ENCODE assay signal across 15 cellular contexts in genomic region chr6:57177545-57178225, GRCh38. TPM values are rescaled to one million over a fixed set of nuclear protein-coding genes. Genes with fewer than 3 reads are reported as not detected.
DNase-seq lines count a peak whose midpoint lies in the region; ATAC-seq and TF ChIP-seq lines count a peak whose summit lies in the region.
"Had no signal": no experiment of that assay in that cellular context is flagged by ENCODE, and none has a peak within 500 bp of the region (broad histone marks: within the 10 kb centered on the region; RNA-seq: fewer than 3 reads in every experiment).

No MANE protein-coding gene starts in this region.

- TF ChIP-seq CTCF in GM23338 (conservative IDR thresholded peaks at IDR 0.05; ENCODE audit: low read depth in 2 of 2) = no peak
- TF ChIP-seq CTCF in suprapubic skin (IDR thresholded peaks at IDR 0.05) = no peak

- H3K27me3 Mint-ChIP-seq in GM23338 (ENCODE audit: insufficient read depth, low read depth, poor library complexity) = peaks cover 5% of the 10 kb centered on the region
- no peaks in the 10 kb centered on the region for H3K27me3 Mint-ChIP-seq in activated CD4-positive, alpha-beta T cell treated with anti-CD3 and anti-CD28 coated beads, Interleukin-2, amount 10 ng/mL, durations not matched to agents 24 days and 14 days
- H3K27me3 Mint-ChIP-seq: activated B cell treated with CpG ODN at 0.5 μM for 24 hours, naive B cell had no signal

- peaks cover 23% of the 10 kb centered on the region for H3K4me1 ChIP-seq in GM23338 (ENCODE audit: insufficient read depth)
- H3K4me1 ChIP-seq in mucosa of rectum (ENCODE audit: control insufficient read depth in 2 of 2, insufficient read depth in 2 of 2, low read length in 2 of 2) = peaks cover 7 to 11% of the 10 kb centered on the region in 2 donors
- H3K4me1 ChIP-seq in suprapubic skin = peaks cover 10% of the 10 kb centered on the region

- WGBS in suprapubic skin = 70% methylated on average over 11 of the region's 11 CpGs

- intact Hi-C loops in activated CD4-positive, alpha-beta T cell treated with anti-CD3 and anti-CD28 coated beads, Interleukin-2, amount 10 ng/mL, durations not matched to agents 24 days and 14 days (cut with micrococcal nuclease) = no loop called here

- H3K9ac ChIP-seq in mucosa of rectum (ENCODE audit: low read depth in 1 of 2, low read length in 2 of 2) = peak overlapping the region in 1 of 2 donors; percentile 3
- H3K9ac ChIP-seq: SK-N-SH had no signal

- no peaks in the 10 kb centered on the region for H3K9me2 ChIP-seq in GM23338 (ENCODE audit: insufficient read depth)
- H3K9me2 ChIP-seq: SK-N-SH had no signal

- H3K9me3 ChIP-seq in mucosa of rectum (ENCODE audit: control insufficient read depth in 2 of 2, low read length in 2 of 2) = no peaks in the 10 kb centered on the region
- H3K9me3 ChIP-seq in suprapubic skin = no peaks in the 10 kb centered on the region
- H3K9me3 ChIP-seq: SK-N-SH had no signal

- no peak overlapping the region for H3K4me2 ChIP-seq in GM23338
- H3K4me2 ChIP-seq: SK-N-SH had no signal

- H3K36me3 ChIP-seq in GM23338 (ENCODE audit: insufficient read depth) (no peaks in the 10 kb centered on the region), mucosa of rectum (ENCODE audit: control insufficient read depth in 2 of 2, insufficient read depth in 2 of 2, low read length in 2 of 2) (no peaks in the 10 kb centered on the region), suprapubic skin (peaks cover 3% of the 10 kb centered on the region)

- no peak overlapping the region for H3K4me3 Mint-ChIP-seq in GM23338
- no peak overlapping the region for H3K4me3 Mint-ChIP-seq in activated CD4-positive, alpha-beta T cell treated with anti-CD3 and anti-CD28 coated beads, Interleukin-2, amount 10 ng/mL, durations not matched to agents 24 days and 14 days
- H3K4me3 Mint-ChIP-seq: activated B cell treated with CpG ODN at 0.5 μM for 24 hours; activated T-cell treated with anti-CD3 and anti-CD28 coated beads, Interleukin-2, amount 50 U/mL, for 4 hours; naive B cell had no signal

- H3K79me2 ChIP-seq in GM23338 (replicated peaks; ENCODE audit: insufficient read depth) = peaks cover 72% of the 10 kb centered on the region

- no peak for DNase-seq in GM23338 (ENCODE audit: low spot score)
- DNase-seq in fibroblast of the conjunctiva (ENCODE audit: low read depth) = peak; percentile 27
- peak; percentile 77 to 82 for DNase-seq in suprapubic skin (ENCODE audit: low spot score in 2 of 2)
- no peak for DNase-seq in activated CD4-positive, alpha-beta T cell treated with anti-CD3 and anti-CD28 coated beads, Interleukin-2, amount 10 ng/mL, durations not matched to agents 24 days and 14 days
- DNase-seq in NCI-H748 treated with DMSO at 0.1 percent for 48 hours (lab: John Stamatoyannopoulos, UW) = no peak
- no peak for DNase-seq in RKO (ENCODE audit: low spot score)
- DNase-seq: activated B cell treated with CpG ODN at 0.5 μM for 24 hours; activated T-cell treated with anti-CD3 and anti-CD28 coated beads, Interleukin-2, amount 50 U/mL, for 4 hours; effector memory CD4-positive, alpha-beta T cell; naive B cell; NK-92 treated with Interleukin-12 subunit alpha and Interleukin-12 subunit beta, amount 100 ng/mL, for 24 hours; SK-N-SH had no signal

- H2AFZ ChIP-seq in GM23338 = no peak overlapping the region

- H3K4me3 ChIP-seq in GM23338 = no peak overlapping the region
- no peak overlapping the region for H3K4me3 ChIP-seq in mucosa of rectum (ENCODE audit: low read length in 2 of 2)
- no peak overlapping the region for H3K4me3 ChIP-seq in suprapubic skin
- H3K4me3 ChIP-seq: K562 had no signal

- H3K27ac ChIP-seq in GM23338 (ENCODE audit: low read depth) (peak overlapping the region; percentile 65; the same call in 1 of the 2 replicates), mucosa of rectum (ENCODE audit: low read depth in 2 of 2, low read length in 2 of 2) (peak overlapping the region; percentile 46 to 56), suprapubic skin (peak overlapping the region; percentile 26)

- no peak for TF ChIP-seq POLR2A in suprapubic skin (IDR thresholded peaks at IDR 0.05)

- H3K36me3 Mint-ChIP-seq in GM23338 (ENCODE audit: low read depth) = peaks cover 3% of the 10 kb centered on the region; the same call in 2 of the 3 replicates
- peaks cover 14% of the 10 kb centered on the region for H3K36me3 Mint-ChIP-seq in activated CD4-positive, alpha-beta T cell treated with anti-CD3 and anti-CD28 coated beads, Interleukin-2, amount 10 ng/mL, durations not matched to agents 24 days and 14 days (ENCODE audit: low read depth)

- no peak for ATAC-seq in GM23338
- no peak for ATAC-seq in GM21786 (IDR thresholded peaks at IDR 0.05; ENCODE audit: unreplicated experiment)
- ATAC-seq: activated T-cell treated with anti-CD3 and anti-CD28 coated beads, Interleukin-2, amount 50 U/mL, for 4 hours; K562 had no signal

- peaks cover 12% of the 10 kb centered on the region for H3K27me3 ChIP-seq in GM23338 (ENCODE audit: insufficient read depth)
- H3K27me3 ChIP-seq in mucosa of rectum (ENCODE audit: control insufficient read depth in 2 of 2, insufficient read depth in 2 of 2, low read length in 2 of 2) = peaks cover 0 to 5% of the 10 kb centered on the region in 2 donors
- H3K27me3 ChIP-seq in suprapubic skin = no peaks in the 10 kb centered on the region

- 0 out of 2 replicates have a peak, but pooled peaks cover 3% of the 10 kb centered on the region for H3F3A ChIP-seq in GM23338 (replicated peaks; ENCODE audit: low read depth)

- no peaks in the 10 kb centered on the region for H3K9me3 Mint-ChIP-seq in GM23338
- no peaks in the 10 kb centered on the region for H3K9me3 Mint-ChIP-seq in activated CD4-positive, alpha-beta T cell treated with anti-CD3 and anti-CD28 coated beads, Interleukin-2, amount 10 ng/mL, durations not matched to agents 24 days and 14 days
- H3K9me3 Mint-ChIP-seq: activated B cell treated with CpG ODN at 0.5 μM for 24 hours; activated T-cell treated with anti-CD3 and anti-CD28 coated beads, Interleukin-2, amount 50 U/mL, for 4 hours; naive B cell had no signal

- no peak for TF ChIP-seq EP300 in suprapubic skin (IDR thresholded peaks at IDR 0.05)

- no peak overlapping the region for H3K27ac Mint-ChIP-seq in GM23338
- no peak overlapping the region for H3K27ac Mint-ChIP-seq in activated CD4-positive, alpha-beta T cell treated with anti-CD3 and anti-CD28 coated beads, Interleukin-2, amount 10 ng/mL, durations not matched to agents 24 days and 14 days
- H3K27ac Mint-ChIP-seq: activated B cell treated with CpG ODN at 0.5 μM for 24 hours had no signal

- peaks cover 33% of the 10 kb centered on the region for H3K4me1 Mint-ChIP-seq in GM23338
- peaks cover 22% of the 10 kb centered on the region for H3K4me1 Mint-ChIP-seq in activated CD4-positive, alpha-beta T cell treated with anti-CD3 and anti-CD28 coated beads, Interleukin-2, amount 10 ng/mL, durations not matched to agents 24 days and 14 days

- H4K20me1 ChIP-seq in GM23338 (replicated peaks; ENCODE audit: insufficient read depth) = peaks cover 6% of the 10 kb centered on the region; the same call in 1 of the 2 replicates

TF ChIP-seq in GM23338, 12 proteins besides CTCF, POLR2A, EP300 and RAD21:
- TF ChIP-seq NANOG (IDR thresholded peaks at IDR 0.05; ENCODE audit: borderline replicate concordance) (no peak), EZH2 (IDR thresholded peaks at IDR 0.05; ENCODE audit: low read depth, unreplicated experiment) (no peak), REST (IDR thresholded peaks at IDR 0.05; ENCODE audit: unreplicated experiment) (no peak), ZNF331 (CRISPR knock-in tag; IDR thresholded peaks at IDR 0.05; ENCODE audit: low read depth) (no peak)

RNA-seq across cellular contexts. Expression of gene BAG2, which starts 5.6 kb away (rescaled TPM):
- 8.5 TPM in 2 replicates for total RNA-seq in GM23338 (2014; rRNA removed; shearing (Covaris generic))
- polyA plus RNA-seq in GM23338 (2016; fragmentation: Nextera tagmentation; extraction: Ambion mirVana) = 9.0 and 9.5 TPM in 2 replicates
- total RNA-seq in suprapubic skin = 1 to 10 TPM in 2 of 4 donors, under 1 TPM in 2; 0.64 to 1.3 (median 1.0) TPM
- 13.1 and 13.2 TPM in 2 replicates for total RNA-seq in activated CD4-positive, alpha-beta T cell treated with anti-CD3 and anti-CD28 coated beads, Interleukin-2, amount 10 ng/mL, durations not matched to agents 24 days and 14 days

RNA-seq across cellular contexts. Expression of gene RAB23, which starts 44.4 kb away (rescaled TPM):
- 16.0 and 16.7 TPM in 2 replicates for total RNA-seq in GM23338 (2014; rRNA removed; shearing (Covaris generic))
- 5.0 and 5.2 TPM in 2 replicates for polyA plus RNA-seq in GM23338 (2016; fragmentation: Nextera tagmentation; extraction: Ambion mirVana)
- total RNA-seq in suprapubic skin = 1 to 10 TPM; 4.9 to 8.3 (median 5.9) TPM
- total RNA-seq in activated CD4-positive, alpha-beta T cell treated with anti-CD3 and anti-CD28 coated beads, Interleukin-2, amount 10 ng/mL, durations not matched to agents 24 days and 14 days = 3.0 and 4.0 TPM in 2 replicates

Comparison
In these comparisons a context has a peak if more than half of its experiments do, and no peak if none do; other contexts are left out.
1. DNase-seq: peak in fibroblast of the conjunctiva (single experiment) and suprapubic skin (2 of 2); none in GM23338 (single experiment), activated CD4-positive, alpha-beta T cell treated with anti-CD3 and anti-CD28 coated beads, Interleukin-2, amount 10 ng/mL, durations not matched to agents 24 days and 14 days (single experiment), NCI-H748 treated with DMSO at 0.1 percent for 48 hours (single experiment) and RKO (single experiment).
2. Peak in every context shown above with its lines, with median percentiles within 50 percentile points of each other: H3K27ac ChIP-seq.